Comparison of ENCODE assay signal across 10 cellular contexts in genomic region chr1:16984717-16985116, GRCh38. TPM values are rescaled to one million over a fixed set of nuclear protein-coding genes. Genes with fewer than 3 reads are reported as not detected.
A peak's percentile ranks its signal among the peaks of the same experiment; 100 is the strongest.
DNase-seq lines count a peak whose midpoint lies in the region; ATAC-seq and TF ChIP-seq lines count a peak whose summit lies in the region.
"Had no signal": no experiment of that assay in that cellular context is flagged by ENCODE, and none has a peak within 500 bp of the region (broad histone marks: within the 10 kb centered on the region; RNA-seq: fewer than 3 reads in every experiment).

No MANE protein-coding gene starts in this region.

- TF ChIP-seq CTCF in nephron (IDR thresholded peaks at IDR 0.05; ENCODE audit: unreplicated experiment in 3 of 3) = no peak

- DNase-seq in AG08395 (ENCODE audit: low spot score) = peak; percentile 87
- peak; percentile 6 for DNase-seq in NCI-H69 (lab: John Stamatoyannopoulos, UW)
- DNase-seq in NCI-H2227 (lab: John Stamatoyannopoulos, UW; ENCODE audit: unreplicated experiment) = no peak
- no peak for DNase-seq in cerebellar cortex (ENCODE audit: low spot score)
- no peak for DNase-seq in pons (ENCODE audit: low spot score)
- no peak for DNase-seq in activated T-cell treated with anti-CD3 and anti-CD28 coated beads, Interleukin-2, amount 50 U/mL, for 4 hours
- DNase-seq: CD4-positive, CD25-positive, alpha-beta regulatory T cell had no signal

- H3K27me3 Mint-ChIP-seq in nephron (ENCODE audit: low read depth) = peaks cover 13% of the 10 kb centered on the region
- H3K27me3 Mint-ChIP-seq in activated T-cell treated with anti-CD3 and anti-CD28 coated beads, Interleukin-2, amount 50 U/mL, for 4 hours (ENCODE audit: low read depth) = peaks cover 25% of the 10 kb centered on the region

- H3K4me1 Mint-ChIP-seq in nephron = peaks cover 28% of the 10 kb centered on the region
- H3K4me1 Mint-ChIP-seq in activated T-cell treated with anti-CD3 and anti-CD28 coated beads, Interleukin-2, amount 50 U/mL, for 4 hours (ENCODE audit: low read depth) = peaks cover 9% of the 10 kb centered on the region

- ATAC-seq in esophagus mucosa = peak; percentile 75
- ATAC-seq in activated T-cell treated with anti-CD3 and anti-CD28 coated beads, Interleukin-2, amount 50 U/mL, for 4 hours = no peak
- ATAC-seq: activated naive CD4-positive, alpha-beta T cell treated with anti-CD3 and anti-CD28 coated beads, Interleukin-2, amount 50 U/mL, for 72 hours had no signal

- peak overlapping the region in 2 of 3 experiments; percentile 55 to 89 for H3K27ac Mint-ChIP-seq in nephron
- H3K27ac Mint-ChIP-seq: CD4-positive, CD25-positive, alpha-beta regulatory T cell had no signal

- no peaks in the 10 kb centered on the region for H3K9me3 Mint-ChIP-seq in nephron
- no peaks in the 10 kb centered on the region for H3K9me3 Mint-ChIP-seq in activated T-cell treated with anti-CD3 and anti-CD28 coated beads, Interleukin-2, amount 50 U/mL, for 4 hours
- H3K9me3 Mint-ChIP-seq: activated naive CD4-positive, alpha-beta T cell treated with anti-CD3 and anti-CD28 coated beads, Interleukin-2, amount 50 U/mL, for 72 hours had no signal

- no peaks in the 10 kb centered on the region for H3K36me3 Mint-ChIP-seq in nephron (ENCODE audit: low read depth)
- H3K36me3 Mint-ChIP-seq in activated T-cell treated with anti-CD3 and anti-CD28 coated beads, Interleukin-2, amount 50 U/mL, for 4 hours (ENCODE audit: insufficient read depth) = peaks cover 12% of the 10 kb centered on the region

- H3K4me3 Mint-ChIP-seq in nephron = peak overlapping the region in 1 of 3 experiments; percentile 62
- no peak overlapping the region for H3K4me3 Mint-ChIP-seq in activated T-cell treated with anti-CD3 and anti-CD28 coated beads, Interleukin-2, amount 50 U/mL, for 4 hours
- H3K4me3 Mint-ChIP-seq: CD4-positive, CD25-positive, alpha-beta regulatory T cell had no signal

RNA-seq across cellular contexts. Expression of gene MFAP2, which starts 4.3 kb away (rescaled TPM):
- 5.3 TPM for total RNA-seq in esophagus mucosa
- under 1 TPM in 1 of 3 donors, not detected in 2; 0.26 TPM for total RNA-seq in activated T-cell treated with anti-CD3 and anti-CD28 coated beads, Interleukin-2, amount 50 U/mL, for 4 hours
- total RNA-seq: CD4-positive, CD25-positive, alpha-beta regulatory T cell had no signal

RNA-seq across cellular contexts. Expression of gene ATP13A2, which starts 27.0 kb away (rescaled TPM):
- 21.5 TPM for total RNA-seq in esophagus mucosa
- total RNA-seq in activated T-cell treated with anti-CD3 and anti-CD28 coated beads, Interleukin-2, amount 50 U/mL, for 4 hours = 10 to 100 TPM; 48.0 to 55.1 (median 48.3) TPM

Comparison
In these comparisons a context has a peak if more than half of its experiments do, and no peak if none do; other contexts are left out.
1. DNase-seq: peak in AG08395 (single experiment) and NCI-H69 (single experiment); none in NCI-H2227 (single experiment), cerebellar cortex (single experiment), pons (single experiment) and activated T-cell treated with anti-CD3 and anti-CD28 coated beads, Interleukin-2, amount 50 U/mL, for 4 hours (single experiment).